In the genomic region with DNA sequence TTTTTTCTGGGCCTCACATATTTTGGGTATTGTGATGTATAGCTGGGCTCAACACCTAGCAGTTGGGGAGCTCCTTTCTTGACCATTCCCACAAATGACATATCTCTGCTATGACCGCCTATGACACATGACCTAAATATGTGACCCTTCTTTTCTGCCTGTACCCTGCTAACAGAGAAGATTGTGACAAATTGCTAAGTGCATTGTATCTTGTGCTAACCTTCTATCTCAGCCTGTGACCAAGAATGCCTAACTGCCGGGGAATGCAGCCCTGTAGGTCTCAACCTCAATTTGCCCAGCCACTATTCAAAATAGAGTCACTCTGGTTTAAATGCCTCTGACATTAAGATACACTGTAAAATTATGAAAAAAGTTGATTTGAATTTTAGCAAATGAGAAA, we compare ENCODE assay signal across 15 cellular contexts. TPM values are rescaled to one million over a fixed set of nuclear protein-coding genes. Genes with fewer than 3 reads are reported as not detected.
DNase-seq lines count a peak whose midpoint lies in the region; TF ChIP-seq lines count a peak whose summit lies in the region.
"Had no signal": no experiment of that assay in that cellular context is flagged by ENCODE, and none has a peak within 500 bp of the region (broad histone marks: within the 10 kb centered on the region; RNA-seq: fewer than 3 reads in every experiment).

No MANE protein-coding gene starts in this region.

- no peak overlapping the region for H3K9ac ChIP-seq in trophoblast cell (ENCODE audit: low read length)
- H3K9ac ChIP-seq: BLaER1 treated with 17β-estradiol and CSF1 and Interleukin-3, amounts not matched to agents 10 nM and 100 nM had no signal

- H3K4me3 ChIP-seq in trophoblast cell (ENCODE audit: low read depth, low read length) (no peak overlapping the region), vagina (no peak overlapping the region), thyroid gland (replicated peaks in 1 of 3) (no peak overlapping the region)
- H3K4me3 ChIP-seq: BLaER1 treated with 17β-estradiol and CSF1 and Interleukin-3, amounts not matched to agents 10 nM and 100 nM had no signal

- H3K4ac ChIP-seq in trophoblast cell (ENCODE audit: low read depth, low read length) = no peak overlapping the region

- no peaks in the 10 kb centered on the region for H3K79me2 ChIP-seq in trophoblast cell (ENCODE audit: control insufficient read depth, insufficient read depth, low read length, poor library complexity)

- H3K9me3 ChIP-seq in trophoblast cell (ENCODE audit: insufficient read depth, low read depth, low read length) (peaks cover 4% of the 10 kb centered on the region), vagina (no peaks in the 10 kb centered on the region), thyroid gland (no peaks in the 10 kb centered on the region)

- H3K27ac ChIP-seq in trophoblast cell (ENCODE audit: low read depth, low read length) = no peak overlapping the region
- H3K27ac ChIP-seq in vagina = no peak overlapping the region
- no peak overlapping the region for H3K27ac ChIP-seq in thyroid gland
- H3K27ac ChIP-seq: BLaER1 treated with 17β-estradiol and CSF1 and Interleukin-3, amounts not matched to agents 10 nM and 100 nM had no signal

- no peak overlapping the region for H3K14ac ChIP-seq in trophoblast cell (ENCODE audit: low read length)

- H2AK5ac ChIP-seq in trophoblast cell (ENCODE audit: low read length) = no peak overlapping the region

- no peak overlapping the region for H4K91ac ChIP-seq in trophoblast cell (ENCODE audit: low read depth, low read length)

- H2BK5ac ChIP-seq in trophoblast cell (ENCODE audit: low read depth, low read length, poor library complexity) = no peak overlapping the region

- H2AFZ ChIP-seq in trophoblast cell (ENCODE audit: insufficient read depth, low read length, poor library complexity) = no peak overlapping the region

- no peak overlapping the region for H3K18ac ChIP-seq in trophoblast cell (ENCODE audit: low read length)

- H3K36me3 ChIP-seq in trophoblast cell (ENCODE audit: control insufficient read depth in 1 of 2, insufficient read depth in 2 of 2, low read length in 2 of 2) (peaks cover 0 to 4% of the 10 kb centered on the region in 2 experiments), vagina (no peaks in the 10 kb centered on the region), thyroid gland (no peaks in the 10 kb centered on the region)

- H4K8ac ChIP-seq in trophoblast cell (ENCODE audit: low read depth, low read length) = no peak overlapping the region

- H4K12ac ChIP-seq in trophoblast cell (ENCODE audit: low read depth, low read length) = no peak overlapping the region

- no CpG with 5 or more reads among the region's 2 CpGs for WGBS in trophoblast cell (ENCODE audit: extremely low coverage, insufficient coverage, insufficient read length)
- 95 to 96% methylated on average over 2 of the region's 2 CpGs for WGBS in thyroid gland, 2 donors

- H2BK12ac ChIP-seq in trophoblast cell (ENCODE audit: low read length) = no peak overlapping the region

- H2BK120ac ChIP-seq in trophoblast cell (ENCODE audit: insufficient read depth, low read length, poor library complexity) = no peak overlapping the region

- H3K79me1 ChIP-seq in trophoblast cell (ENCODE audit: low read length) = no peaks in the 10 kb centered on the region

- H3K4me1 ChIP-seq in trophoblast cell (ENCODE audit: control insufficient read depth in 1 of 2, insufficient read depth in 2 of 2, low read length in 2 of 2) (no peaks in the 10 kb centered on the region), vagina (no peaks in the 10 kb centered on the region), thyroid gland (no peaks in the 10 kb centered on the region)
- H3K4me1 ChIP-seq: BLaER1 treated with 17β-estradiol and CSF1 and Interleukin-3, amounts not matched to agents 10 nM and 100 nM had no signal

- TF ChIP-seq CTCF in vagina (IDR thresholded peaks at IDR 0.05) (no peak), thyroid gland (IDR thresholded peaks at IDR 0.05) (no peak)

- intact Hi-C loops in vagina (cut with DNase I) (no loop called here), thyroid gland (cut with DNase I) (no loop called here)

- DNase-seq in ELR (ENCODE audit: low read depth) (peak; percentile 20), astrocyte of the hippocampus (ENCODE audit: low read depth, low spot score) (peak; percentile 23), trophoblast cell (peak; percentile 67 to 75), vagina (ENCODE audit: extremely low spot score in 2 of 2) (no peak), thyroid gland (no peak), NCI-H2171 (lab: John Stamatoyannopoulos, UW) (no peak)
- DNase-seq: CD8-positive, alpha-beta memory T cell; COR-L47; DMS 273 treated with DMSO at 0.1 percent for 48 hours; DMS53; DND-41; GF-D8; H9; IMR-90 had no signal

- H3K27me3 ChIP-seq in trophoblast cell (ENCODE audit: insufficient read depth, low read length) (no peaks in the 10 kb centered on the region), vagina (no peaks in the 10 kb centered on the region), thyroid gland (no peaks in the 10 kb centered on the region)
- H3K27me3 ChIP-seq: BLaER1 treated with 17β-estradiol and CSF1 and Interleukin-3, amounts not matched to agents 10 nM and 100 nM had no signal

- H3K4me2 ChIP-seq in trophoblast cell (ENCODE audit: low read length) = no peak overlapping the region
- H3K4me2 ChIP-seq: BLaER1 treated with 17β-estradiol and CSF1 and Interleukin-3, amounts not matched to agents 10 nM and 100 nM had no signal

- no peak overlapping the region for H3K23ac ChIP-seq in trophoblast cell (ENCODE audit: low read length)

- no peak for TF ChIP-seq POLR2A in vagina (IDR thresholded peaks at IDR 0.05)
- no peak for TF ChIP-seq POLR2A in thyroid gland (IDR thresholded peaks at IDR 0.05)

RNA-seq across cellular contexts. Expression of gene ZNF429, which starts 6.8 kb away (rescaled TPM):
- 10.0 and 10.9 TPM in 2 replicates for polyA plus RNA-seq in trophoblast cell (2013)
- total RNA-seq in vagina = 7.9 TPM
- total RNA-seq in thyroid gland = 10 to 100 TPM; 21.4 to 41.5 (median 36.6) TPM

Comparison
In these comparisons a context has a peak if more than half of its experiments do, and no peak if none do; other contexts are left out.
1. DNase-seq: peak in ELR (single experiment), astrocyte of the hippocampus (single experiment) and trophoblast cell (2 of 2); none in vagina (0 of 2), thyroid gland (0 of 2) and NCI-H2171 (single experiment).